ENCODE assay signal across 10 cellular contexts in the genomic region with DNA sequence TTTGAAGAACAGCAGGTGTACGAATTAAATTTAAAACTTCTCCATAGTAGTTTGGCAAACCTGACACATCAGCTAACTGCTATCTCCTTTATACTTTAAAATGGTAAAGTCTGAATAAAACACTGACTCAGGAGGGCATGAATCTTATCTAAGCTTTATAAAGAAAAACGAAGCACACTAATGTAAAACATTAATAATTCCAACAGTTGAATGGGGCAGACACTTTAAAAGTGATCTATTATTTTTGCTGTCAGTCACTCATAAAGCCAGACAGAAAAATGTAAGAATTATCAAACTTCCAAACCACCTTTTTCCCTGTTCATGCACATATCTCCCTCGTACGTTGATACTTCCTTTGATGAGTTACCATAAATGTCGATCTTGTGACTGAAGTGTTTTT. TPM values are rescaled to one million over a fixed set of nuclear protein-coding genes. Genes with fewer than 3 reads are reported as not detected.
DNase-seq lines count a peak whose midpoint lies in the region; ATAC-seq, FAIRE-seq and TF ChIP-seq lines count a peak whose summit lies in the region.
"Had no signal": no experiment of that assay in that cellular context is flagged by ENCODE, and none has a peak within 500 bp of the region (broad histone marks: within the 10 kb centered on the region; RNA-seq: fewer than 3 reads in every experiment).

No MANE protein-coding gene starts in this region.

- H3K27me3 ChIP-seq in skeletal muscle satellite cell (ENCODE audit: control insufficient read depth, insufficient read depth, low read length), result no peaks in the 10 kb centered on the region
- H3K27me3 ChIP-seq: Peyer's patch had no signal

- H3K4me1 Mint-ChIP-seq in WTC11, result peaks cover 23% of the 10 kb centered on the region

- DNase-seq in HFF-Myc (ENCODE audit: extremely low read depth, low read depth), result no peak
- DNase-seq in WTC11 (ENCODE audit: low spot score), result no peak
- no peak for DNase-seq in fibroblast of pulmonary artery (ENCODE audit: low read depth)
- no peak for DNase-seq in GM12891 (ENCODE audit: insufficient read length, low spot score)
- DNase-seq in NCI-H526 (lab: John Stamatoyannopoulos, UW), result no peak
- DNase-seq in SKM-1 treated with dmso at 0.1 percent for 144 hours (lab: John Stamatoyannopoulos, UW; ENCODE audit: unreplicated experiment), result no peak
- DNase-seq: amygdala, left colon, Peyer's patch had no signal

- no peak for ATAC-seq in WTC11
- ATAC-seq: left colon had no signal

- peak overlapping the region; percentile 87 for H3K4me2 ChIP-seq in skeletal muscle satellite cell (ENCODE audit: low read length)

- no peaks in the 10 kb centered on the region for H3K9me3 ChIP-seq in skeletal muscle satellite cell (replicated peaks; ENCODE audit: low read length)
- H3K9me3 ChIP-seq: Peyer's patch had no signal

- TF ChIP-seq CTCF in HFF-Myc (IDR thresholded peaks at IDR 0.05; ENCODE audit: low read depth, low read length, missing control alignments) (no peak), WTC11 (IDR thresholded peaks at IDR 0.05) (no peak), fibroblast of pulmonary artery (IDR thresholded peaks at IDR 0.05; ENCODE audit: low read length, missing control alignments) (no peak)

- POLR2A ChIA-PET in WTC11 (lab: Charles Lee), result no interaction called here

- peaks cover 15% of the 10 kb centered on the region for H3K36me3 Mint-ChIP-seq in WTC11

- H3K27me3 Mint-ChIP-seq in WTC11 (ENCODE audit: low read depth), result no peaks in the 10 kb centered on the region

- peaks cover 24% of the 10 kb centered on the region for H3K36me3 ChIP-seq in skeletal muscle satellite cell (ENCODE audit: insufficient read depth, low read length)
- H3K36me3 ChIP-seq: Peyer's patch had no signal

- H3K9me3 Mint-ChIP-seq in WTC11, result no peaks in the 10 kb centered on the region

- H3K4me3 ChIP-seq in HFF-Myc (replicated peaks; ENCODE audit: low read depth, low read length) (peak overlapping the region; percentile 67), fibroblast of pulmonary artery (replicated peaks; ENCODE audit: low read depth, low read length) (peak overlapping the region; percentile 100), skeletal muscle satellite cell (ENCODE audit: low read length) (peak overlapping the region; percentile 89)

- FAIRE-seq in GM12891 (lab: Jason Lieb, UNC), result no peak

- CTCF ChIA-PET in WTC11 (lab: Charles Lee), result no interaction called here

- peak overlapping the region; percentile 99 for H3K9ac ChIP-seq in skeletal muscle satellite cell (ENCODE audit: low read depth, low read length)

- TF ChIP-seq POLR2A in GM12891 (IDR thresholded peaks at IDR 0.05; ENCODE audit: low read depth, low read length), result no peak

- H3K27ac Mint-ChIP-seq in WTC11, result peak overlapping the region; percentile 91

- peak overlapping the region; percentile 99 for H3K4me3 Mint-ChIP-seq in WTC11

- H3K4me1 ChIP-seq in skeletal muscle satellite cell (ENCODE audit: control insufficient read depth, insufficient read depth, low read length), result peaks cover 33% of the 10 kb centered on the region

TF ChIP-seq in WTC11, 78 proteins besides CTCF, POLR2A, EP300 and RAD21:
- TF ChIP-seq SMAD3 (CRISPR knock-in tag; IDR thresholded peaks at IDR 0.05; ENCODE audit: borderline replicate concordance), result no peak
- TF ChIP-seq NFATC4 (CRISPR knock-in tag; IDR thresholded peaks at IDR 0.05), result no peak
- no peak for TF ChIP-seq TEAD4 (CRISPR knock-in tag; IDR thresholded peaks at IDR 0.05)
- TF ChIP-seq, protein P1, sequence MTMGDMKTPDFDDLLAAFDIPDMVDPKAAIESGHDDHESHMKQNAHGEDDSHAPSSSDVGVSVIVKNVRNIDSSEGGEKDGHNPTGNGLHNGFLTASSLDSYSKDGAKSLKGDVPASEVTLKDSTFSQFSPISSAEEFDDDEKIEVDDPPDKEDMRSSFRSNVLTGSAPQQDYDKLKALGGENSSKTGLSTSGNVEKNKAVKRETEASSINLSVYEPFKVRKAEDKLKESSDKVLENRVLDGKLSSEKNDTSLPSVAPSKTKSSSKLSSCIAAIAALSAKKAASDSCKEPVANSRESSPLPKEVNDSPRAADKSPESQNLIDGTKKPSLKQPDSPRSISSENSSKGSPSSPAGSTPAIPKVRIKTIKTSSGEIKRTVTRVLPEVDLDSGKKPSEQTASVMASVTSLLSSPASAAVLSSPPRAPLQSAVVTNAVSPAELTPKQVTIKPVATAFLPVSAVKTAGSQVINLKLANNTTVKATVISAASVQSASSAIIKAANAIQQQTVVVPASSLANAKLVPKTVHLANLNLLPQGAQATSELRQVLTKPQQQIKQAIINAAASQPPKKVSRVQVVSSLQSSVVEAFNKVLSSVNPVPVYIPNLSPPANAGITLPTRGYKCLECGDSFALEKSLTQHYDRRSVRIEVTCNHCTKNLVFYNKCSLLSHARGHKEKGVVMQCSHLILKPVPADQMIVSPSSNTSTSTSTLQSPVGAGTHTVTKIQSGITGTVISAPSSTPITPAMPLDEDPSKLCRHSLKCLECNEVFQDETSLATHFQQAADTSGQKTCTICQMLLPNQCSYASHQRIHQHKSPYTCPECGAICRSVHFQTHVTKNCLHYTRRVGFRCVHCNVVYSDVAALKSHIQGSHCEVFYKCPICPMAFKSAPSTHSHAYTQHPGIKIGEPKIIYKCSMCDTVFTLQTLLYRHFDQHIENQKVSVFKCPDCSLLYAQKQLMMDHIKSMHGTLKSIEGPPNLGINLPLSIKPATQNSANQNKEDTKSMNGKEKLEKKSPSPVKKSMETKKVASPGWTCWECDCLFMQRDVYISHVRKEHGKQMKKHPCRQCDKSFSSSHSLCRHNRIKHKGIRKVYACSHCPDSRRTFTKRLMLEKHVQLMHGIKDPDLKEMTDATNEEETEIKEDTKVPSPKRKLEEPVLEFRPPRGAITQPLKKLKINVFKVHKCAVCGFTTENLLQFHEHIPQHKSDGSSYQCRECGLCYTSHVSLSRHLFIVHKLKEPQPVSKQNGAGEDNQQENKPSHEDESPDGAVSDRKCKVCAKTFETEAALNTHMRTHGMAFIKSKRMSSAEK (CRISPR knock-in tag; IDR thresholded peaks at IDR 0.05; ENCODE audit: borderline replicate concordance), result no peak
- no peak for TF ChIP-seq CREB1 (CRISPR knock-in tag; IDR thresholded peaks at IDR 0.05)
- no peak for TF ChIP-seq ZBTB21 (CRISPR knock-in tag; IDR thresholded peaks at IDR 0.05; ENCODE audit: borderline replicate concordance)
- TF ChIP-seq ATF1 (CRISPR knock-in tag; IDR thresholded peaks at IDR 0.05), result no peak

TF ChIP-seq in GM12891, 5 proteins besides CTCF, POLR2A, EP300 and RAD21:
- TF ChIP-seq SPI1 (IDR thresholded peaks at IDR 0.05; ENCODE audit: low read depth, low read length) (no peak), POU2F2 (IDR thresholded peaks at IDR 0.05; ENCODE audit: low read depth, low read length) (no peak), TAF1 (IDR thresholded peaks at IDR 0.05; ENCODE audit: low read depth, low read length) (no peak), POLR2AphosphoS5 (IDR thresholded peaks at IDR 0.05; ENCODE audit: low read depth, low read length) (no peak), PAX5 (IDR thresholded peaks at IDR 0.05; ENCODE audit: insufficient read depth, low read length, severe bottlenecking) (no peak)

RNA-seq across cellular contexts. Expression of a gene that starts 2.6 kb away (rescaled TPM):
- total RNA-seq in WTC11 (2021), result 117 to 118 TPM (median 117 TPM) in 3 replicates
- 287 and 315 TPM in 2 replicates for total RNA-seq in skeletal muscle satellite cell (2012; rRNA removed)
- 83.8 TPM for polyA plus RNA-seq in GM12891 (2012; ENCODE audit: low read depth, missing spikeins)

RNA-seq across cellular contexts. Expression of a gene that starts 38.5 kb away (rescaled TPM):
- total RNA-seq in WTC11 (2021), result 16.2 to 16.9 TPM (median 16.4 TPM) in 3 replicates
- 27.4 and 30.4 TPM in 2 replicates for total RNA-seq in skeletal muscle satellite cell (2012; rRNA removed)
- polyA plus RNA-seq in GM12891 (2012; ENCODE audit: low read depth, missing spikeins), result 5.8 TPM

RNA-seq across cellular contexts. Expression of a gene that starts 50.4 kb away (rescaled TPM):
- total RNA-seq in WTC11 (2021), result 0.02 TPM in 1 of 3 replicates, not detected in the others
- total RNA-seq in skeletal muscle satellite cell (2012; rRNA removed), result under 0.01 TPM in 2 replicates
- polyA plus RNA-seq in GM12891 (2012; ENCODE audit: low read depth, missing spikeins), result 0.33 TPM
